Comparison of ENCODE assay signal across 24 cellular contexts in the genomic region with DNA sequence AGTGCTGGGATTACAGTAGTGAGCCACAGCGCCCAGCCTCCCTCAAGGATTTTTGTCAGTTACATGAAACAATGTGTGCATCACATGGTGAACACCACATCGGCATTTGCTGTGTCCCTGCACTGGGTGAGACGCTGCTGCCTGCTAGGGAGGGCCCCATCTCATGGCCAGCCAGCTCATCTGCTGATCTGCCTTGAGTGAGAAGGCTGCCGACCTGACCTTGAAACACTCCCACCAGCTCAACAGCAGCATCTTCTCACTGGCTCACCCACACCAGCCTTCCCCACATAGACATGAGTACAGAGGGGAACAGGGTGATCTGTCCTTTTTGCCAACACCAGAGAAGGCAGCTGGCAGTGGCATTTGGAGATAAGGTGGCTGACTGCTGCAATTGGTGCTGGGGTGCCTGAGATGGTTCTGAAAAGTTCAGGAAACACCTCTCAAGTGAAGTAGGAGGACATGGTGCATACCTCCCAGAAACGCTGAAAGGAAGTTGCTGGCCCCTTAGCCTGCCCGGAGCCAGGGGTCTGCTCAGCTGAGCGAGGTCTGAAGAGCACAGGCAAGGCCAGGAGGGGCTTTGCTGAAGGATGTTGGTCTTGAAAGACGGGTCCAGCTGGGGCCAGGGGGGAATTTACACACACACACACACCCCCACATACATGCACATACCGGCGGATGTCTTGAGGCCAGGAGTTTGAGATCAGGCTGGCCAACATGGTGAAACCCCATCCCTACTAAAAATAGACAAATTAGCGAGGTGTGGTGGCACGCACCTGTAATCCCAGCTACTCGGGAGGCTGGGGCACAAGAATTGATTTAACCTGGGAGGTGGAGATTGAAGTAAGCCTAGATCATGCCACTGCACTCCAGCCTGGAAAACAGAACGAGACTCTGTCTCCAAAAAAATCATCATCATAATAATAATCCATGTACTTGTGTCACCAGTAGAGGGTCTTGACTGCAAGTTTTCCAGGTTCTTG. TPM values are rescaled to one million over a fixed set of nuclear protein-coding genes. Genes with fewer than 3 reads are reported as not detected.
A peak's percentile ranks its signal among the peaks of the same experiment; 100 is the strongest.
DNase-seq lines count a peak whose midpoint lies in the region; FAIRE-seq and TF ChIP-seq lines count a peak whose summit lies in the region.
"Had no signal": no experiment of that assay in that cellular context is flagged by ENCODE, and none has a peak within 500 bp of the region (broad histone marks: within the 10 kb centered on the region; RNA-seq: fewer than 3 reads in every experiment).

No MANE protein-coding gene starts in this region.

- H3K36me3 ChIP-seq in H1 (ENCODE audit: control insufficient read depth in 2 of 4, insufficient read depth in 4 of 4, low read length in 3 of 4) (no peaks in the 10 kb centered on the region), rectal smooth muscle tissue (ENCODE audit: control insufficient read depth, insufficient read depth, low read length) (no peaks in the 10 kb centered on the region)
- H3K36me3 ChIP-seq: tibial artery had no signal

- no peaks in the 10 kb centered on the region for H3K9me3 Mint-ChIP-seq in HFFc6
- H3K9me3 Mint-ChIP-seq: activated CD4-positive, alpha-beta memory T cell treated with anti-CD3 and anti-CD28 coated beads, Interleukin-2, amount 10 ng/mL, durations not matched to agents 7 days and 5 days; CD4-positive, alpha-beta memory T cell; stimulated activated naive CD8-positive, alpha-beta T cell treated with anti-CD3 and anti-CD28 coated beads, Interleukin-15, Interleukin-2, amounts not matched to agents 100 ng/mL and 50 ng/mL, for 24 hours had no signal

- H4K8ac ChIP-seq in H1 (ENCODE audit: extremely low read depth, insufficient read depth, low read length), result no peak overlapping the region

- H2BK5ac ChIP-seq in H1 (ENCODE audit: low read depth, low read length), result 0 out of 2 replicates have a peak overlapping the region, but pooled peaks have one; percentile 39

- H3K79me1 ChIP-seq in H1 (ENCODE audit: low read depth, low read length), result no peaks in the 10 kb centered on the region

- peaks cover 22% of the 10 kb centered on the region for H3K27me3 Mint-ChIP-seq in HFFc6 (ENCODE audit: insufficient read depth)
- H3K27me3 Mint-ChIP-seq: stimulated activated naive CD8-positive, alpha-beta T cell treated with anti-CD3 and anti-CD28 coated beads, Interleukin-15, Interleukin-2, amounts not matched to agents 100 ng/mL and 50 ng/mL, for 24 hours had no signal

- DNase-seq in HFFc6, result no peak
- no peak for DNase-seq in H1 (ENCODE audit: low read depth in 1 of 2, low spot score in 2 of 2)
- DNase-seq in islet precursor cell, result peak; percentile 35
- no peak for DNase-seq in 8988T
- no peak for DNase-seq in activated CD4-positive, alpha-beta T cell treated with anti-CD3 and anti-CD28 coated beads, Interleukin-2, amount 50 U/mL, for 4 hours
- DNase-seq in stimulated activated CD4-positive, alpha-beta T cell treated with anti-CD3 and anti-CD28 coated beads, Interleukin-4, amount 100 ng/mL, for 24 hours, result no peak
- no peak for DNase-seq in ureter (ENCODE audit: low spot score)
- DNase-seq: activated CD4-positive, alpha-beta memory T cell treated with anti-CD3 and anti-CD28 coated beads, Interleukin-2, amount 10 ng/mL, durations not matched to agents 7 days and 5 days; activated effector memory CD4-positive, alpha-beta T cell treated with anti-CD3 and anti-CD28 coated beads, Interleukin-2, amount 50 U/mL, for 16 hours; amygdala; CD4-positive, alpha-beta memory T cell; DMS 273 treated with DMSO at 0.1 percent for 48 hours; kidney glomerular epithelial cell; NCI-H1105; NCI-H2029 treated with DMSO at 0.1 percent for 48 hours; NCI-H2227 treated with DMSO at 0.1 percent for 48 hours; occipital lobe; PC-3; retina; T1000; tibial artery had no signal

- FAIRE-seq in H1 (lab: Jason Lieb, UNC), result no peak
- FAIRE-seq: bronchial epithelial cell had no signal

- H3K9ac ChIP-seq in H1 (replicated peaks in 1 of 4; ENCODE audit: extremely low read depth in 1 of 4, low read depth in 3 of 4, low read length in 3 of 4), result no peak overlapping the region
- H3K9ac ChIP-seq in rectal smooth muscle tissue (ENCODE audit: low read length), result no peak overlapping the region

- no peak for TF ChIP-seq EP300 in H1 (IDR thresholded peaks at IDR 0.05; ENCODE audit: borderline replicate concordance in 1 of 2, low read depth in 2 of 2, low read length in 2 of 2)

- H4K5ac ChIP-seq in H1 (ENCODE audit: insufficient read length, low read depth, low read length), result no peak overlapping the region

- no peak overlapping the region for H2BK20ac ChIP-seq in H1 (ENCODE audit: low read length)

- no peak overlapping the region for H3K4me2 ChIP-seq in H1 (ENCODE audit: insufficient read depth in 1 of 2, low read depth in 2 of 2, low read length in 2 of 2)

- WGBS in H1 (ENCODE audit: extremely low coverage in 1 of 2, insufficient coverage in 1 of 2, insufficient read length in 1 of 2, insufficient replicate concordance in 2 of 2, low coverage in 1 of 2, low lambda C conversion rate in 2 of 2, missing lambda C conversion rate in 1 of 2), 2 experiments, result 86% methylated on average over 14 of the region's 14 CpGs; no CpG with 5 or more reads in 1 of the 2 experiments

- TF ChIP-seq POLR2A in H1 (IDR thresholded peaks at IDR 0.05; ENCODE audit: control extremely low read depth in 1 of 2, low read depth in 2 of 2, low read length in 2 of 2), result no peak

- peak overlapping the region; percentile 66; the same call in 1 of the 2 replicates for H3K4me3 Mint-ChIP-seq in HFFc6
- H3K4me3 Mint-ChIP-seq: activated CD4-positive, alpha-beta memory T cell treated with anti-CD3 and anti-CD28 coated beads, Interleukin-2, amount 10 ng/mL, durations not matched to agents 7 days and 5 days; CD4-positive, alpha-beta memory T cell; stimulated activated naive CD8-positive, alpha-beta T cell treated with anti-CD3 and anti-CD28 coated beads, Interleukin-15, Interleukin-2, amounts not matched to agents 100 ng/mL and 50 ng/mL, for 24 hours had no signal

- no peak overlapping the region for H3K23ac ChIP-seq in H1 (ENCODE audit: insufficient read length)

- H3K56ac ChIP-seq in H1 (replicated peaks; ENCODE audit: insufficient read length, low read depth, low read length), result no peak overlapping the region

- H2AK5ac ChIP-seq in H1 (ENCODE audit: low read depth, low read length), result no peak overlapping the region

- no peaks in the 10 kb centered on the region for H3K23me2 ChIP-seq in H1 (ENCODE audit: low read depth, low read length)

- no peak overlapping the region for H3K18ac ChIP-seq in H1 (ENCODE audit: extremely low read depth, low read length)

- TF ChIP-seq RAD21 in H1 (IDR thresholded peaks at IDR 0.05 in 1 of 2, conservative IDR thresholded peaks at IDR 0.05 in 1 of 2; ENCODE audit: low read depth in 2 of 2, low read length in 2 of 2), result no peak

- no peak overlapping the region for H2BK120ac ChIP-seq in H1 (replicated peaks; ENCODE audit: low read depth, low read length)

- peak; percentile 28; the same call in 1 of the 2 replicates for TF ChIP-seq CTCF in HFFc6 (IDR thresholded peaks at IDR 0.05)
- TF ChIP-seq CTCF in H1 (IDR thresholded peaks at IDR 0.05; ENCODE audit: control extremely low read depth in 1 of 3, insufficient read depth in 1 of 3, low read depth in 1 of 3, low read length in 3 of 3), result no peak

- no peak overlapping the region for H4K91ac ChIP-seq in H1 (replicated peaks; ENCODE audit: insufficient read length, low read length)

- H3K9me3 ChIP-seq in H1 (ENCODE audit: insufficient read depth in 2 of 2, low read depth in 1 of 2, low read length in 1 of 2), result no peaks in the 10 kb centered on the region
- H3K9me3 ChIP-seq: tibial artery had no signal

- H3K27ac Mint-ChIP-seq in HFFc6, result no peak overlapping the region
- H3K27ac Mint-ChIP-seq: activated CD4-positive, alpha-beta memory T cell treated with anti-CD3 and anti-CD28 coated beads, Interleukin-2, amount 10 ng/mL, durations not matched to agents 7 days and 5 days; stimulated activated naive CD8-positive, alpha-beta T cell treated with anti-CD3 and anti-CD28 coated beads, Interleukin-15, Interleukin-2, amounts not matched to agents 100 ng/mL and 50 ng/mL, for 24 hours had no signal

- H2BK12ac ChIP-seq in H1 (ENCODE audit: low read depth, low read length), result 0 out of 2 replicates have a peak overlapping the region, but pooled peaks have one; percentile 35

- H3K14ac ChIP-seq in H1 (ENCODE audit: insufficient read length), result no peak overlapping the region

- no peaks in the 10 kb centered on the region; the same call in 1 of the 2 replicates for H3K4me1 Mint-ChIP-seq in HFFc6 (ENCODE audit: low read depth)
- H3K4me1 Mint-ChIP-seq: activated CD4-positive, alpha-beta memory T cell treated with anti-CD3 and anti-CD28 coated beads, Interleukin-2, amount 10 ng/mL, durations not matched to agents 7 days and 5 days; CD4-positive, alpha-beta memory T cell had no signal

- no peaks in the 10 kb centered on the region for H3K36me3 Mint-ChIP-seq in HFFc6 (ENCODE audit: low read depth)
- H3K36me3 Mint-ChIP-seq: CD4-positive, alpha-beta memory T cell had no signal

- H3K27me3 ChIP-seq in H1 (replicated peaks in 1 of 4; ENCODE audit: control insufficient read depth in 3 of 4, extremely low read depth in 1 of 4, insufficient read depth in 3 of 4, low read length in 3 of 4) (no peaks in the 10 kb centered on the region), rectal smooth muscle tissue (ENCODE audit: control insufficient read depth, insufficient read depth, low read length) (peaks cover 3% of the 10 kb centered on the region)

- POLR2A ChIA-PET in H1 (lab: Charles Lee; ENCODE audit: partially characterized antibody), result interaction anchor here (1.6 kb wide), 1 partner anchor 13 kb away, joined by 4 read pairs; no protein-coding TSS in a partner anchor

- CTCF ChIA-PET in H1 (lab: Charles Lee; ENCODE audit: partially characterized antibody), result interaction anchor here (0.6 to 1.6 kb wide), 4 partner anchors 40 to 858 kb away, joined by 3 to 6 read pairs (median 4); a partner anchor contains a TSS

- H2AFZ ChIP-seq in H1 (ENCODE audit: low read length), result no peak overlapping the region

- 0 out of 2 replicates have a peak overlapping the region, but pooled peaks have one; percentile 72 for H2BK15ac ChIP-seq in H1 (ENCODE audit: low read length)

- H3K4me1 ChIP-seq in H1 (replicated peaks in 1 of 4; ENCODE audit: control insufficient read depth in 3 of 4, insufficient read depth in 4 of 4, low read length in 3 of 4) (peaks cover 0 to 7% (median 2%) of the 10 kb centered on the region in 4 experiments; a peak in 6 of 7 replicates), rectal smooth muscle tissue (ENCODE audit: control insufficient read depth, insufficient read depth, low read length) (no peaks in the 10 kb centered on the region)
- H3K4me1 ChIP-seq: tibial artery had no signal

- H3K27ac ChIP-seq in H1 (ENCODE audit: low read depth, low read length), result no peak overlapping the region
- H3K27ac ChIP-seq in rectal smooth muscle tissue (ENCODE audit: low read depth, low read length), result no peak overlapping the region
- H3K27ac ChIP-seq: tibial artery had no signal

- no peak overlapping the region for H3K4me3 ChIP-seq in H1 (ENCODE audit: extremely low read depth in 1 of 4, insufficient read depth in 2 of 4, low read depth in 3 of 4, low read length in 4 of 4)
- H3K4me3 ChIP-seq in rectal smooth muscle tissue (ENCODE audit: low read length), result peak overlapping the region; percentile 19
- H3K4me3 ChIP-seq: tibial artery had no signal

- H3K4ac ChIP-seq in H1 (replicated peaks; ENCODE audit: insufficient read length, low read depth, low read length), result no peak overlapping the region

- H4K20me1 ChIP-seq in H1 (replicated peaks in 1 of 2; ENCODE audit: control insufficient read depth in 1 of 2, insufficient read depth in 2 of 2, low read length in 2 of 2), result no peaks in the 10 kb centered on the region

- no peaks in the 10 kb centered on the region for H3K79me2 ChIP-seq in H1 (ENCODE audit: control insufficient read depth in 1 of 2, insufficient read depth in 2 of 2, low read length in 2 of 2)

RNA-seq across cellular contexts. Expression of gene PPP1R13B, which starts 14.3 kb away (rescaled TPM):
- 1 to 10 TPM; 5.1 to 6.2 (median 5.5) TPM for total RNA-seq in HFFc6 (2021; fragmentation: NEBNext Ultra II Directional; extraction: Animal tissue kit (Norgen Biotek cat#: 25700))
- 8.9 and 9.7 TPM in 2 replicates for total RNA-seq in H1 (2021; fragmentation: NEBNext Ultra II Directional; extraction: Animal tissue kit (Norgen Biotek cat#: 25700))
- 2.6 and 4.5 TPM in 2 replicates for polyA plus RNA-seq in H1 (2011; rRNA removed)
- 2.7 TPM for polyA plus RNA-seq in H1 (2011; cell fraction: cytosol; rRNA removed)
- polyA plus RNA-seq in H1 (2011; cell fraction: nucleus; rRNA removed), result 9.9 TPM
- polyA plus RNA-seq in H1 (2012, experiment 1 of 2), result 5.3 to 8.0 TPM (median 5.5 TPM) in 4 replicates
- polyA plus RNA-seq in H1 (2012, experiment 2 of 2), result 2.4 TPM
- polyA plus RNA-seq in H1 (2013, experiment 1 of 2), result 4.8 TPM
- 5.1 TPM for polyA plus RNA-seq in H1 (2013, experiment 2 of 2)
- 5.4 and 9.3 TPM in 2 replicates for polyA minus RNA-seq in H1 (2011; rRNA and poly(A)+ RNA removed)
- 5.7 TPM for polyA minus RNA-seq in H1 (2011; cell fraction: cytosol; rRNA and poly(A)+ RNA removed)
- polyA minus RNA-seq in H1 (2011; cell fraction: nucleus; rRNA and poly(A)+ RNA removed), result 7.7 TPM
- total RNA-seq in ureter, result 94.4 TPM
